23 cellular contexts compared by ENCODE assay signal in genomic region chr16:48011466-48011865, GRCh38.
"Had no signal": no experiment of that assay in that cellular context is flagged by ENCODE, and none has a peak within 500 bp of the region (broad histone marks: within the 10 kb centered on the region; RNA-seq: fewer than 3 reads in every experiment).

No MANE protein-coding gene starts in this region.

- ATAC-seq: activated CD8-positive, alpha-beta T cell treated with anti-CD3 and anti-CD28 coated beads for 36 hours; activated T-cell treated with anti-CD3 and anti-CD28 coated beads, Interleukin-2, amount 50 U/mL, for 72 hours; activated T-helper 17 cell treated with anti-CD3 and anti-CD28 coated beads, Interleukin-2, amount 50 U/mL, for 72 hours had no signal

- H3K27me3 ChIP-seq: ascending aorta, SJCRH30 had no signal

- H3K9me3 ChIP-seq: ascending aorta, SJCRH30 had no signal

- H3K27ac ChIP-seq: ascending aorta, SJCRH30, SK-N-MC had no signal

- H3K36me3 ChIP-seq: ascending aorta, SJCRH30 had no signal

- H3K4me1 ChIP-seq: ascending aorta had no signal

- H3K4me3 ChIP-seq: ascending aorta, SJCRH30, SK-N-MC had no signal

- DNase-seq: activated CD4-positive, alpha-beta T cell treated with anti-CD3 and anti-CD28 coated beads, Interleukin-2, amount 10 ng/mL, durations not matched to agents 24 days and 14 days; activated CD4-positive, alpha-beta T cell treated with anti-CD3 and anti-CD28 coated beads, Interleukin-2, amount 50 U/mL, for 4 hours; activated CD8-positive, alpha-beta T cell treated with anti-CD3 and anti-CD28 coated beads for 36 hours; activated effector memory CD4-positive, alpha-beta T cell treated with anti-CD3 and anti-CD28 coated beads, Interleukin-2, amount 50 U/mL, for 16 hours; activated naive CD4-positive, alpha-beta T cell; activated naive CD4-positive, alpha-beta T cell treated with anti-CD3 and anti-CD28 coated beads, Interleukin-2, amount 50 U/mL, for 16 hours; activated naive CD8-positive, alpha-beta T cell treated with anti-CD3 and anti-CD28 coated beads for 36 hours; activated T-cell treated with anti-CD3 and anti-CD28 coated beads, Interleukin-2, amount 50 U/mL, for 1 hour; activated T-cell treated with anti-CD3 and anti-CD28 coated beads, Interleukin-2, amount 50 U/mL, for 72 hours; amniotic stem cell; KG1; NCI-H1092; NCI-H1436 treated with DMSO at 0.1 percent for 48 hours; NCI-H1694 treated with DMSO at 0.1 percent for 48 hours; NCI-H2029; NCI-H345; NCI-H524 treated with DMSO at 0.1 percent for 48 hours; Right ventricle myocardium superior; T1000 had no signal
